Comparison of ENCODE assay signal across 10 cellular contexts in genomic region chr22:40679964-40680818, GRCh38. TPM values are rescaled to one million over a fixed set of nuclear protein-coding genes. Genes with fewer than 3 reads are reported as not detected.
DNase-seq lines count a peak whose midpoint lies in the region; ATAC-seq and TF ChIP-seq lines count a peak whose summit lies in the region.
"Had no signal": no experiment of that assay in that cellular context is flagged by ENCODE, and none has a peak within 500 bp of the region (broad histone marks: within the 10 kb centered on the region; RNA-seq: fewer than 3 reads in every experiment).

No MANE protein-coding gene starts in this region.

- H3K4me3 ChIP-seq in breast epithelium: peak overlapping the region in 2 of 3 donors; percentile 39 to 64
- no peak overlapping the region for H3K4me3 ChIP-seq in testis
- no peak overlapping the region for H3K4me3 ChIP-seq in CD8-positive, alpha-beta memory T cell (ENCODE audit: low read length)

- CTCF ChIA-PET in CD8-positive, alpha-beta memory T cell (lab: Charles Lee): interaction anchor here (1.8 kb wide), 1 partner anchor 219 kb away, joined by 4 read pairs; no protein-coding TSS in a partner anchor

- no peaks in the 10 kb centered on the region for H3K36me3 ChIP-seq in breast epithelium
- H3K36me3 ChIP-seq in testis (ENCODE audit: low read depth, missing control alignments): no peaks in the 10 kb centered on the region
- no peaks in the 10 kb centered on the region for H3K36me3 ChIP-seq in CD8-positive, alpha-beta memory T cell (ENCODE audit: insufficient read depth, low read length)

- intact Hi-C loops in breast epithelium (cut with DNase I; ENCODE audit: low total_unique reads): no loop called here
- intact Hi-C loops in testis (cut with DNase I; ENCODE audit: low total_unique reads): no loop called here

- H3K27me3 Mint-ChIP-seq in activated T-cell treated with anti-CD3 and anti-CD28 coated beads, Interleukin-2, amount 50 U/mL, for 24 hours: peaks cover 29% of the 10 kb centered on the region
- H3K27me3 Mint-ChIP-seq in activated T-cell treated with anti-CD3 and anti-CD28 coated beads, Interleukin-2, amount 50 U/mL, for 72 hours (ENCODE audit: low read depth): peaks cover 30% of the 10 kb centered on the region
- H3K27me3 Mint-ChIP-seq in CD8-positive, alpha-beta memory T cell: peaks cover 11 to 20% of the 10 kb centered on the region in 2 donors

- peak overlapping the region; percentile 33 for H3K27ac Mint-ChIP-seq in activated T-cell treated with anti-CD3 and anti-CD28 coated beads, Interleukin-2, amount 50 U/mL, for 24 hours
- no peak overlapping the region for H3K27ac Mint-ChIP-seq in activated T-cell treated with anti-CD3 and anti-CD28 coated beads, Interleukin-2, amount 50 U/mL, for 72 hours
- H3K27ac Mint-ChIP-seq in CD8-positive, alpha-beta memory T cell: peak overlapping the region in 3 of 8 donors; percentile 3 to 54 (median 38)
- H3K27ac Mint-ChIP-seq: activated CD4-positive, alpha-beta memory T cell treated with anti-CD3 and anti-CD28 coated beads for 36 hours had no signal

- WGBS in testis, 2 donors: 47 to 57% methylated on average over 9 of the region's 9 CpGs

- H3K9me3 Mint-ChIP-seq in activated T-cell treated with anti-CD3 and anti-CD28 coated beads, Interleukin-2, amount 50 U/mL, for 24 hours: no peaks in the 10 kb centered on the region
- no peaks in the 10 kb centered on the region for H3K9me3 Mint-ChIP-seq in activated T-cell treated with anti-CD3 and anti-CD28 coated beads, Interleukin-2, amount 50 U/mL, for 72 hours
- H3K9me3 Mint-ChIP-seq in CD8-positive, alpha-beta memory T cell: no peaks in the 10 kb centered on the region
- H3K9me3 Mint-ChIP-seq: activated CD4-positive, alpha-beta memory T cell treated with anti-CD3 and anti-CD28 coated beads for 36 hours had no signal

- H3K27me3 ChIP-seq in breast epithelium (no peaks in the 10 kb centered on the region), testis (no peaks in the 10 kb centered on the region)
- H3K27me3 ChIP-seq in CD8-positive, alpha-beta memory T cell (ENCODE audit: insufficient read depth, low read length, poor library complexity, severe bottlenecking): peaks cover 5% of the 10 kb centered on the region

- no peaks in the 10 kb centered on the region for H3K36me3 Mint-ChIP-seq in activated T-cell treated with anti-CD3 and anti-CD28 coated beads, Interleukin-2, amount 50 U/mL, for 24 hours (ENCODE audit: low read depth)
- H3K36me3 Mint-ChIP-seq in activated T-cell treated with anti-CD3 and anti-CD28 coated beads, Interleukin-2, amount 50 U/mL, for 72 hours (ENCODE audit: insufficient read depth in 2 of 2): no peaks in the 10 kb centered on the region
- no peaks in the 10 kb centered on the region for H3K36me3 Mint-ChIP-seq in CD8-positive, alpha-beta memory T cell
- H3K36me3 Mint-ChIP-seq: activated CD4-positive, alpha-beta memory T cell treated with anti-CD3 and anti-CD28 coated beads for 36 hours had no signal

- H3K9me3 ChIP-seq in breast epithelium: no peaks in the 10 kb centered on the region
- no peaks in the 10 kb centered on the region for H3K9me3 ChIP-seq in testis
- no peaks in the 10 kb centered on the region for H3K9me3 ChIP-seq in CD8-positive, alpha-beta memory T cell (ENCODE audit: low read length)

- TF ChIP-seq POLR2A in breast epithelium (IDR thresholded peaks at IDR 0.05) (no peak), testis (IDR thresholded peaks at IDR 0.05) (no peak)

- peaks cover 6 to 11% of the 10 kb centered on the region in 2 donors for H3K4me1 ChIP-seq in breast epithelium
- peaks cover 12% of the 10 kb centered on the region for H3K4me1 ChIP-seq in testis
- no peaks in the 10 kb centered on the region for H3K4me1 ChIP-seq in CD8-positive, alpha-beta memory T cell (ENCODE audit: insufficient read depth, low read length)

- TF ChIP-seq CTCF in breast epithelium (IDR thresholded peaks at IDR 0.05) (no peak), testis (IDR thresholded peaks at IDR 0.05) (no peak)

- no peak for ATAC-seq in activated T-cell treated with anti-CD3 and anti-CD28 coated beads, Interleukin-2, amount 50 U/mL, for 72 hours (replicated peaks in 1 of 2)
- no peak for ATAC-seq in HG03521 (IDR thresholded peaks at IDR 0.05; ENCODE audit: unreplicated experiment)

- POLR2A ChIA-PET in CD8-positive, alpha-beta memory T cell (lab: Charles Lee): interaction anchor here (0.6 kb wide), 1 partner anchor 204 kb away, joined by 4 read pairs; no protein-coding TSS in a partner anchor

- no peak for DNase-seq in activated T-cell treated with anti-CD3 and anti-CD28 coated beads, Interleukin-2, amount 50 U/mL, for 24 hours
- no peak for DNase-seq in activated T-cell treated with anti-CD3 and anti-CD28 coated beads, Interleukin-2, amount 50 U/mL, for 72 hours
- DNase-seq in breast epithelium (ENCODE audit: low spot score in 2 of 2) (no peak), iris pigment epithelial cell (ENCODE audit: low read depth) (peak; percentile 17), testis (peak; percentile 36), NCI-H1092 treated with DMSO at 0.1 percent for 48 hours (lab: John Stamatoyannopoulos, UW) (no peak)
- no peak for DNase-seq in CD8-positive, alpha-beta memory T cell
- DNase-seq: activated CD4-positive, alpha-beta memory T cell treated with anti-CD3 and anti-CD28 coated beads for 36 hours; NCI-H2029 treated with DMSO at 0.1 percent for 48 hours had no signal

- H3K4me3 Mint-ChIP-seq in activated T-cell treated with anti-CD3 and anti-CD28 coated beads, Interleukin-2, amount 50 U/mL, for 24 hours: no peak overlapping the region
- H3K4me3 Mint-ChIP-seq in activated T-cell treated with anti-CD3 and anti-CD28 coated beads, Interleukin-2, amount 50 U/mL, for 72 hours: no peak overlapping the region
- H3K4me3 Mint-ChIP-seq in CD8-positive, alpha-beta memory T cell: no peak overlapping the region
- H3K4me3 Mint-ChIP-seq: activated CD4-positive, alpha-beta memory T cell treated with anti-CD3 and anti-CD28 coated beads for 36 hours had no signal

- H3K27ac ChIP-seq in breast epithelium: no peak overlapping the region
- no peak overlapping the region for H3K27ac ChIP-seq in testis
- H3K27ac ChIP-seq in CD8-positive, alpha-beta memory T cell (ENCODE audit: low read depth, low read length): no peak overlapping the region

- H3K4me1 Mint-ChIP-seq in activated T-cell treated with anti-CD3 and anti-CD28 coated beads, Interleukin-2, amount 50 U/mL, for 24 hours (ENCODE audit: low read depth): peaks cover 33% of the 10 kb centered on the region
- peaks cover 48% of the 10 kb centered on the region for H3K4me1 Mint-ChIP-seq in activated T-cell treated with anti-CD3 and anti-CD28 coated beads, Interleukin-2, amount 50 U/mL, for 72 hours (ENCODE audit: low read depth)
- peaks cover 5 to 7% (median 6%) of the 10 kb centered on the region in 3 donors for H3K4me1 Mint-ChIP-seq in CD8-positive, alpha-beta memory T cell

RNA-seq across cellular contexts. Expression of gene MCHR1, which starts 0.9 kb away (rescaled TPM):
- not detected for total RNA-seq in activated T-cell treated with anti-CD3 and anti-CD28 coated beads, Interleukin-2, amount 50 U/mL, for 72 hours
- total RNA-seq in breast epithelium: not detected
- total RNA-seq in testis: under 1 TPM; 0.47 to 0.62 TPM
- 0.42 TPM for polyA plus RNA-seq in testis (ENCODE audit: insufficient read depth, low read depth, low replicate concordance)
- total RNA-seq in CD8-positive, alpha-beta memory T cell: not detected
- polyA plus RNA-seq in CD8-positive, alpha-beta memory T cell: not detected
- total RNA-seq: activated CD4-positive, alpha-beta memory T cell treated with anti-CD3 and anti-CD28 coated beads for 36 hours had no signal

RNA-seq across cellular contexts. Expression of gene MRTFA, which starts 43.7 kb away (rescaled TPM):
- total RNA-seq in activated T-cell treated with anti-CD3 and anti-CD28 coated beads, Interleukin-2, amount 50 U/mL, for 72 hours: 10 to 100 TPM; 44.7 to 51.7 TPM
- total RNA-seq in breast epithelium: 10 to 100 TPM; 47.0 to 69.2 (median 65.7) TPM
- total RNA-seq in testis: 100 to 1,000 TPM; 158 to 162 TPM
- polyA plus RNA-seq in testis (ENCODE audit: insufficient read depth, low read depth, low replicate concordance): 59.5 TPM
- 10 to 100 TPM; 38.6 to 40.5 TPM for total RNA-seq in CD8-positive, alpha-beta memory T cell
- 22.9 TPM for polyA plus RNA-seq in CD8-positive, alpha-beta memory T cell

Comparison
In these comparisons a context has a peak if more than half of its experiments do, and no peak if none do; other contexts are left out.
1. DNase-seq: peak in iris pigment epithelial cell (single experiment) and testis (single experiment); none in activated T-cell treated with anti-CD3 and anti-CD28 coated beads, Interleukin-2, amount 50 U/mL, for 24 hours (single experiment), activated T-cell treated with anti-CD3 and anti-CD28 coated beads, Interleukin-2, amount 50 U/mL, for 72 hours (0 of 2), breast epithelium (0 of 2), CD8-positive, alpha-beta memory T cell (0 of 5) and NCI-H1092 treated with DMSO at 0.1 percent for 48 hours (single experiment).
2. H3K4me3 ChIP-seq: peak in breast epithelium (2 of 3); none in testis (0 of 2) and CD8-positive, alpha-beta memory T cell (single experiment).